Comparison of ENCODE assay signal across 8 cellular contexts in genomic region chr6:11428895-11429294, GRCh38.
DNase-seq lines count a peak whose midpoint lies in the region; ATAC-seq and TF ChIP-seq lines count a peak whose summit lies in the region.

No MANE protein-coding gene starts in this region.

- no peak for DNase-seq in left lobe of liver (ENCODE audit: low spot score)
- DNase-seq in NCI-H526 treated with DMSO at 0.1 percent for 48 hours (lab: John Stamatoyannopoulos, UW), result no peak
- no peak for DNase-seq in HuH-7 (ENCODE audit: low spot score)
- DNase-seq in SIG-M5 treated with dmso at 0.1 percent for 504 hours (lab: John Stamatoyannopoulos, UW; ENCODE audit: unreplicated experiment), result no peak

- ATAC-seq in GM18858 (IDR thresholded peaks at IDR 0.05; ENCODE audit: unreplicated experiment), result peak; percentile 47
- ATAC-seq in HG02943 (IDR thresholded peaks at IDR 0.05; ENCODE audit: low read depth, unreplicated experiment), result peak; percentile 59
- ATAC-seq in SK-N-SH treated with all-trans-retinoic acid at 6 μM for 48 hours, result 0 out of 3 replicates have a peak, but pooled peaks have one; percentile 7
- peak; percentile 15 for ATAC-seq in left lobe of liver
- no peak for ATAC-seq in HG02840 (IDR thresholded peaks at IDR 0.05; ENCODE audit: low FRiP score, unreplicated experiment)

TF ChIP-seq in SK-N-SH treated with all-trans-retinoic acid at 6 μM for 48 hours, 23 proteins besides CTCF, POLR2A, EP300 and RAD21:
- no peak for TF ChIP-seq OSR1 (CRISPR knock-in tag; IDR thresholded peaks at IDR 0.05)
- no peak for TF ChIP-seq PATZ1 (CRISPR knock-in tag; IDR thresholded peaks at IDR 0.05; ENCODE audit: borderline replicate concordance)
- no peak for TF ChIP-seq ZFP3 (CRISPR knock-in tag; IDR thresholded peaks at IDR 0.05)
- TF ChIP-seq PPARA (CRISPR knock-in tag; IDR thresholded peaks at IDR 0.05; ENCODE audit: borderline replicate concordance), result no peak
- TF ChIP-seq ZC3H10 (CRISPR knock-in tag; IDR thresholded peaks at IDR 0.05), result no peak
- no peak for TF ChIP-seq ZNF8 (CRISPR knock-in tag; IDR thresholded peaks at IDR 0.05)
- no peak for TF ChIP-seq ZNF565 (CRISPR knock-in tag; conservative IDR thresholded peaks at IDR 0.05; ENCODE audit: low read depth)
- no peak for TF ChIP-seq ISL1 (CRISPR knock-in tag; IDR thresholded peaks at IDR 0.05)
- no peak for TF ChIP-seq CREB5 (CRISPR knock-in tag; IDR thresholded peaks at IDR 0.05; ENCODE audit: low read depth)
